In genomic region chr10:24503627-24504320, GRCh38 we compare ENCODE assay signal across 1 cellular context.
TF ChIP-seq lines count a peak whose summit lies in the region.

No MANE protein-coding gene starts in this region.

TF ChIP-seq in HepG2, 621 proteins besides CTCF, POLR2A, EP300 and RAD21 (continued from another document):
- TF ChIP-seq KIAA2018 (CRISPR knock-in tag; IDR thresholded peaks at IDR 0.05; ENCODE audit: borderline replicate concordance) = no peak
- 0 out of 2 replicates have a peak, but pooled peaks have one; percentile 22 for TF ChIP-seq ZBTB33 (CRISPR knock-in tag; IDR thresholded peaks at IDR 0.05)
- no peak for TF ChIP-seq SOX5 (CRISPR knock-in tag; IDR thresholded peaks at IDR 0.05; ENCODE audit: borderline replicate concordance)
- TF ChIP-seq, protein P1, sequence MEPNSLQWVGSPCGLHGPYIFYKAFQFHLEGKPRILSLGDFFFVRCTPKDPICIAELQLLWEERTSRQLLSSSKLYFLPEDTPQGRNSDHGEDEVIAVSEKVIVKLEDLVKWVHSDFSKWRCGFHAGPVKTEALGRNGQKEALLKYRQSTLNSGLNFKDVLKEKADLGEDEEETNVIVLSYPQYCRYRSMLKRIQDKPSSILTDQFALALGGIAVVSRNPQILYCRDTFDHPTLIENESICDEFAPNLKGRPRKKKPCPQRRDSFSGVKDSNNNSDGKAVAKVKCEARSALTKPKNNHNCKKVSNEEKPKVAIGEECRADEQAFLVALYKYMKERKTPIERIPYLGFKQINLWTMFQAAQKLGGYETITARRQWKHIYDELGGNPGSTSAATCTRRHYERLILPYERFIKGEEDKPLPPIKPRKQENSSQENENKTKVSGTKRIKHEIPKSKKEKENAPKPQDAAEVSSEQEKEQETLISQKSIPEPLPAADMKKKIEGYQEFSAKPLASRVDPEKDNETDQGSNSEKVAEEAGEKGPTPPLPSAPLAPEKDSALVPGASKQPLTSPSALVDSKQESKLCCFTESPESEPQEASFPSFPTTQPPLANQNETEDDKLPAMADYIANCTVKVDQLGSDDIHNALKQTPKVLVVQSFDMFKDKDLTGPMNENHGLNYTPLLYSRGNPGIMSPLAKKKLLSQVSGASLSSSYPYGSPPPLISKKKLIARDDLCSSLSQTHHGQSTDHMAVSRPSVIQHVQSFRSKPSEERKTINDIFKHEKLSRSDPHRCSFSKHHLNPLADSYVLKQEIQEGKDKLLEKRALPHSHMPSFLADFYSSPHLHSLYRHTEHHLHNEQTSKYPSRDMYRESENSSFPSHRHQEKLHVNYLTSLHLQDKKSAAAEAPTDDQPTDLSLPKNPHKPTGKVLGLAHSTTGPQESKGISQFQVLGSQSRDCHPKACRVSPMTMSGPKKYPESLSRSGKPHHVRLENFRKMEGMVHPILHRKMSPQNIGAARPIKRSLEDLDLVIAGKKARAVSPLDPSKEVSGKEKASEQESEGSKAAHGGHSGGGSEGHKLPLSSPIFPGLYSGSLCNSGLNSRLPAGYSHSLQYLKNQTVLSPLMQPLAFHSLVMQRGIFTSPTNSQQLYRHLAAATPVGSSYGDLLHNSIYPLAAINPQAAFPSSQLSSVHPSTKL (CRISPR knock-in tag; IDR thresholded peaks at IDR 0.05) = 0 out of 2 replicates have a peak, but pooled peaks have one; percentile 15
- TF ChIP-seq FOXJ3 (CRISPR knock-in tag; IDR thresholded peaks at IDR 0.05; ENCODE audit: borderline replicate concordance) = no peak
- TF ChIP-seq ZNF3 (CRISPR knock-in tag; IDR thresholded peaks at IDR 0.05) = no peak
